11 cellular contexts compared by ENCODE assay signal in genomic region chr14:54712371-54712998, GRCh38.
DNase-seq lines count a peak whose midpoint lies in the region; ATAC-seq and TF ChIP-seq lines count a peak whose summit lies in the region.
"Had no signal": no experiment of that assay in that cellular context is flagged by ENCODE, and none has a peak within 500 bp of the region (broad histone marks: within the 10 kb centered on the region; RNA-seq: fewer than 3 reads in every experiment).

No MANE protein-coding gene starts in this region.

- 0 out of 2 replicates have a peak, but pooled peaks cover 4% of the 10 kb centered on the region for H3K36me3 ChIP-seq in SJCRH30

- no peaks in the 10 kb centered on the region for H3K27me3 ChIP-seq in layer of hippocampus (ENCODE audit: control insufficient read depth, insufficient read depth, low read length)
- no peaks in the 10 kb centered on the region for H3K27me3 ChIP-seq in SJCRH30

- H3K4me3 ChIP-seq in SJCRH30, result no peak overlapping the region

- ATAC-seq in GM18861 (IDR thresholded peaks at IDR 0.05; ENCODE audit: unreplicated experiment) (no peak), HG03432 (IDR thresholded peaks at IDR 0.05; ENCODE audit: unreplicated experiment) (no peak)
- ATAC-seq: effector memory CD8-positive, alpha-beta T cell had no signal

- DNase-seq in HT1080 (ENCODE audit: low read depth) (peak; percentile 17), superior temporal gyrus (ENCODE audit: extremely low spot score) (peak; percentile 56), mesothelial cell of epicardium (ENCODE audit: low spot score in 2 of 2, unreplicated experiment in 2 of 2) (no peak), SJCRH30 (no peak)
- DNase-seq: effector memory CD8-positive, alpha-beta T cell; mesendoderm; SIG-M5 had no signal

- TF ChIP-seq CTCF in mesothelial cell of epicardium (IDR thresholded peaks at IDR 0.05; ENCODE audit: unreplicated experiment), result no peak

- peaks cover 2% of the 10 kb centered on the region; the same call in 1 of the 2 replicates for H3K4me1 ChIP-seq in SJCRH30

- H3K27me3 Mint-ChIP-seq in mesothelial cell of epicardium (ENCODE audit: low read depth), result no peaks in the 10 kb centered on the region

- H3K27ac ChIP-seq in angular gyrus (ENCODE audit: low read depth, low read length) (peak overlapping the region; percentile 60), layer of hippocampus (ENCODE audit: low read depth, low read length) (peak overlapping the region; percentile 23), SJCRH30 (no peak overlapping the region)

- H3K4me3 Mint-ChIP-seq in mesothelial cell of epicardium, result no peak overlapping the region
- H3K4me3 Mint-ChIP-seq: effector memory CD8-positive, alpha-beta T cell had no signal

- no peaks in the 10 kb centered on the region for H3K9me3 ChIP-seq in SJCRH30 (replicated peaks)

- H3K36me3 Mint-ChIP-seq in mesothelial cell of epicardium, result peaks cover 4% of the 10 kb centered on the region

- H3K27ac Mint-ChIP-seq in mesothelial cell of epicardium, result no peak overlapping the region
- H3K27ac Mint-ChIP-seq: effector memory CD8-positive, alpha-beta T cell had no signal

- peaks cover 5% of the 10 kb centered on the region for H3K9me3 Mint-ChIP-seq in mesothelial cell of epicardium
- H3K9me3 Mint-ChIP-seq: effector memory CD8-positive, alpha-beta T cell had no signal

- peaks cover 3% of the 10 kb centered on the region for H3K4me1 Mint-ChIP-seq in mesothelial cell of epicardium

Comparison
In these comparisons a context has a peak if more than half of its experiments do, and no peak if none do; other contexts are left out.
1. DNase-seq: peak in HT1080 (single experiment) and superior temporal gyrus (single experiment); none in mesothelial cell of epicardium (0 of 2) and SJCRH30 (0 of 2).